Comparison of ENCODE assay signal across 18 cellular contexts in the genomic region with DNA sequence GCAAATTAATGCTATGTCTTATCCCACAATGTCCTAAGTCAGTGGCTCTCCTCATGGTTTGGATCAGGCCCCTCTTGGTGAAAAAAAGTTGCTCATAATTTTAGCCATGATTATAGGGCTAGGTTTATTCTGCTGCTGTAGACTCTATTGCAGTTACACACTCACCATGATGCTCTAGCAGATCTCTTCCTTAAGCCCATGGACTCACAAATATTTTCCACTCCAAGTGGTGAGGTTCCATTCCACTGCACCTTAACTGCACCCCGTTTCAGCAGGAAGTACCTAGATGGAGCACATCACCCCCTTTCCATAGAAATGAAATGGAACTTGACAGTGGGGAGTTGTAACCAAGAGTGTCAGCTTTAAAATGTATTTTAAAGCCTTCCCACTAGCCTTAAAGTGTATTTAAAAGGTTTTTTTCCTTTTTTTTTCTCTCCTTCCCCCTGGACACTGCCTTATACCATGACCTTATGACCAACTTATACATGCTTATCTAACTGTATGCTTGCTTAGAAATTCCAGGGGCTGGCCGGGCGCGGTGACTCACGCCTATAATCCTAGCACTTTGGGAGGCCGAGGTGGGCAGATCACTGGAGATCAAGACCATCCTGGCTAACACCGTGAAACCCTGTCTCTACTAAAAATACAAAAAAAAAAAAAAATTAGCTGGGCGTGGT. TPM values are rescaled to one million over a fixed set of nuclear protein-coding genes. Genes with fewer than 3 reads are reported as not detected.
DNase-seq lines count a peak whose midpoint lies in the region; ATAC-seq, FAIRE-seq and TF ChIP-seq lines count a peak whose summit lies in the region.
"Had no signal": no experiment of that assay in that cellular context is flagged by ENCODE, and none has a peak within 500 bp of the region (broad histone marks: within the 10 kb centered on the region; RNA-seq: fewer than 3 reads in every experiment).

No MANE protein-coding gene starts in this region.

- 4% methylated on average over 8 of the region's 8 CpGs for WGBS in HepG2 (ENCODE audit: low lambda C conversion rate)
- 92% methylated on average over 8 of the region's 8 CpGs for WGBS in right lobe of liver (ENCODE audit: insufficient coverage, low coverage, low lambda C conversion rate, missing lambda C conversion rate)

- CTCF ChIA-PET in HepG2 (lab: Yijun Ruan, JAX; ENCODE audit: low intra/inter-chr PET ratio, low total read pairs) = no interaction called here

- no peak overlapping the region; the same call in 1 of the 2 replicates for H3K9ac ChIP-seq in HepG2 (ENCODE audit: insufficient read depth, low read depth, low read length)

- TF ChIP-seq CTCF in HepG2 (CRISPR knock-in tag; IDR thresholded peaks at IDR 0.05) (no peak), right lobe of liver (IDR thresholded peaks at IDR 0.05) (no peak)

- H3K4me3 ChIP-seq in HepG2 (replicated peaks in 1 of 3; ENCODE audit: insufficient read depth in 1 of 3, low read depth in 2 of 3, low read length in 3 of 3) (peak overlapping the region in 1 of 3 experiments; percentile 58; a peak in 3 of 6 replicates), right lobe of liver (no peak overlapping the region), SJCRH30 (no peak overlapping the region)

- H3K27ac Mint-ChIP-seq in stimulated activated naive CD8-positive, alpha-beta T cell treated with anti-CD3 and anti-CD28 coated beads, Interleukin-15, amount 100 ng/mL, for 72 hours = no peak overlapping the region

- TF ChIP-seq EP300 in HepG2 (IDR thresholded peaks at IDR 0.05; ENCODE audit: low read depth in 2 of 2, low read length in 2 of 2) (peak in 1 of 2 experiments; percentile 43; a peak in 1 of 4 replicates), HepG2 (CRISPR knock-in tag; IDR thresholded peaks at IDR 0.05; ENCODE audit: borderline replicate concordance) (no peak)

- no peaks in the 10 kb centered on the region for H3K27me3 Mint-ChIP-seq in stimulated activated naive CD8-positive, alpha-beta T cell treated with anti-CD3 and anti-CD28 coated beads, Interleukin-15, amount 100 ng/mL, for 72 hours

- ATAC-seq in HepG2 = peak; percentile 87
- ATAC-seq in right lobe of liver = no peak
- no peak for ATAC-seq in HG02642 (IDR thresholded peaks at IDR 0.05; ENCODE audit: poor library complexity, unreplicated experiment)
- no peak for ATAC-seq in stimulated activated naive CD8-positive, alpha-beta T cell treated with anti-CD3 and anti-CD28 coated beads, Interleukin-15, amount 100 ng/mL, for 72 hours

- H3K27ac ChIP-seq in HepG2 (ENCODE audit: extremely low read length, insufficient read depth, low read length) (peak overlapping the region; percentile 33), right lobe of liver (no peak overlapping the region), SJCRH30 (peak overlapping the region; percentile 40)
- H3K27ac ChIP-seq: C4-2B had no signal

- peaks cover 7% of the 10 kb centered on the region for H3K4me1 Mint-ChIP-seq in stimulated activated naive CD8-positive, alpha-beta T cell treated with anti-CD3 and anti-CD28 coated beads, Interleukin-15, amount 100 ng/mL, for 72 hours

- in situ Hi-C loops in HepG2 (cut with HindIII; ENCODE audit: extremely low pct_ligation_motif_present, low pct_unique_long_range_greater_than_20kb) = no loop called here

- FAIRE-seq in HepG2 (lab: Jason Lieb, UNC) = no peak
- FAIRE-seq: G401.6, GM12891 had no signal

- no peaks in the 10 kb centered on the region for H3K9me3 Mint-ChIP-seq in stimulated activated naive CD8-positive, alpha-beta T cell treated with anti-CD3 and anti-CD28 coated beads, Interleukin-15, amount 100 ng/mL, for 72 hours

- peak; percentile 78 for DNase-seq in HepG2 (ENCODE audit: low spot score)
- DNase-seq in right lobe of liver = no peak
- peak; percentile 61 to 68 for DNase-seq in SJCRH30
- peak; percentile 64 for DNase-seq in iris pigment epithelial cell (ENCODE audit: low read depth)
- DNase-seq in stimulated activated naive CD8-positive, alpha-beta T cell treated with anti-CD3 and anti-CD28 coated beads, Interleukin-15, amount 100 ng/mL, for 72 hours = no peak
- no peak for DNase-seq in NCI-H146 treated with DMSO at 0.1 percent for 48 hours (lab: John Stamatoyannopoulos, UW; ENCODE audit: unreplicated experiment)
- DNase-seq in COR-L47 (lab: John Stamatoyannopoulos, UW) = no peak
- DNase-seq: 8988T, DMS79, H7, NCI-H1048, NCI-H146, NCI-H345, SHP77 treated with DMSO at 0.1 percent for 48 hours had no signal

- H3K4me3 Mint-ChIP-seq in stimulated activated naive CD8-positive, alpha-beta T cell treated with anti-CD3 and anti-CD28 coated beads, Interleukin-15, amount 100 ng/mL, for 72 hours = no peak overlapping the region

- TF ChIP-seq RAD21 in HepG2 (CRISPR knock-in tag; IDR thresholded peaks at IDR 0.05) = no peak

- TF ChIP-seq POLR2A in HepG2 (IDR thresholded peaks at IDR 0.05; ENCODE audit: insufficient read depth in 1 of 2, low read depth in 2 of 2, low read length in 2 of 2) (no peak), right lobe of liver (IDR thresholded peaks at IDR 0.05) (no peak)

- H2AFZ ChIP-seq in HepG2 (ENCODE audit: low read length) = no peak overlapping the region

- no TSS peak for BruUV-seq in HepG2 (replicated peaks; lab: Mats Ljungman, UMichigan)

- peak overlapping the region; percentile 88 for H3K4me2 ChIP-seq in HepG2 (ENCODE audit: low read depth, low read length)

- intact Hi-C loops in HepG2 (cut with micrococcal nuclease; ENCODE audit: unreplicated experiment) = no loop called here
- intact Hi-C loops in right lobe of liver (cut with DNase I) = no loop called here

- POLR2A ChIA-PET in HepG2 (lab: Yijun Ruan, JAX) = interaction anchor here (0.7 to 1.9 kb wide), 3 partner anchors 8 to 298 kb away, joined by 3 to 6 read pairs (median 4); no protein-coding TSS in a partner anchor

- H3K36me3 ChIP-seq in HepG2 (replicated peaks in 1 of 2; ENCODE audit: control insufficient read depth in 1 of 2, insufficient read depth in 2 of 2, low read length in 2 of 2) = no peaks in the 10 kb centered on the region
- no peaks in the 10 kb centered on the region for H3K36me3 ChIP-seq in right lobe of liver
- peaks cover under 1% of the 10 kb centered on the region; the same call in 1 of the 2 replicates for H3K36me3 ChIP-seq in SJCRH30

- no peaks in the 10 kb centered on the region for H3K79me2 ChIP-seq in HepG2 (ENCODE audit: insufficient read depth, low read length)

- H3K27me3 ChIP-seq in HepG2 (ENCODE audit: control insufficient read depth in 1 of 2, insufficient read depth in 2 of 2, low read length in 2 of 2) = no peaks in the 10 kb centered on the region
- H3K27me3 ChIP-seq in right lobe of liver = no peaks in the 10 kb centered on the region
- no peaks in the 10 kb centered on the region for H3K27me3 ChIP-seq in SJCRH30

- H3K9me3 ChIP-seq in HepG2 (ENCODE audit: low read length) (no peaks in the 10 kb centered on the region), right lobe of liver (no peaks in the 10 kb centered on the region), SJCRH30 (replicated peaks) (peaks cover 3% of the 10 kb centered on the region; the same call in 1 of the 2 replicates)

- no peaks in the 10 kb centered on the region for H4K20me1 ChIP-seq in HepG2 (ENCODE audit: insufficient read depth, low read length)

- H3K4me1 ChIP-seq in HepG2 (ENCODE audit: insufficient read depth, low read length) (peaks cover 45% of the 10 kb centered on the region), right lobe of liver (peaks cover 0 to 15% (median 6%) of the 10 kb centered on the region in 4 donors), SJCRH30 (peaks cover 22% of the 10 kb centered on the region)

TF ChIP-seq in HepG2, 621 proteins besides CTCF, POLR2A, EP300 and RAD21 (continues in another document):
- TF ChIP-seq, protein P1, sequence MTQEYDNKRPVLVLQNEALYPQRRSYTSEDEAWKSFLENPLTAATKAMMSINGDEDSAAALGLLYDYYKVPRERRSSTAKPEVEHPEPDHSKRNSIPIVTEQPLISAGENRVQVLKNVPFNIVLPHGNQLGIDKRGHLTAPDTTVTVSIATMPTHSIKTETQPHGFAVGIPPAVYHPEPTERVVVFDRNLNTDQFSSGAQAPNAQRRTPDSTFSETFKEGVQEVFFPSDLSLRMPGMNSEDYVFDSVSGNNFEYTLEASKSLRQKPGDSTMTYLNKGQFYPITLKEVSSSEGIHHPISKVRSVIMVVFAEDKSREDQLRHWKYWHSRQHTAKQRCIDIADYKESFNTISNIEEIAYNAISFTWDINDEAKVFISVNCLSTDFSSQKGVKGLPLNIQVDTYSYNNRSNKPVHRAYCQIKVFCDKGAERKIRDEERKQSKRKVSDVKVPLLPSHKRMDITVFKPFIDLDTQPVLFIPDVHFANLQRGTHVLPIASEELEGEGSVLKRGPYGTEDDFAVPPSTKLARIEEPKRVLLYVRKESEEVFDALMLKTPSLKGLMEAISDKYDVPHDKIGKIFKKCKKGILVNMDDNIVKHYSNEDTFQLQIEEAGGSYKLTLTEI (CRISPR knock-in tag; conservative IDR thresholded peaks at IDR 0.05) = no peak

RNA-seq across cellular contexts. Expression of gene TIGD2, which starts 10.5 kb away (rescaled TPM):
- total RNA-seq in HepG2 (2016; rRNA removed; fragmentation: Illumina TruSeq; extraction: Trizol) (15.5 and 16.7 TPM in 2 replicates), right lobe of liver (10 to 100 TPM in 5 of 6 experiments, 1 to 10 TPM in 1; 8.5 to 16.8 (median 13.8) TPM)
- 1.9 and 2.5 TPM in 2 replicates for total RNA-seq in HepG2 (2016; cell fraction: cytosol; rRNA removed; fragmentation: Illumina TruSeq; extraction: Trizol; ENCODE audit: low read depth)
- total RNA-seq in HepG2 (2016; cell fraction: insoluble cytoplasmic fraction; rRNA removed; fragmentation: Illumina TruSeq; extraction: Trizol) = 14.8 and 17.2 TPM in 2 replicates
- total RNA-seq in HepG2 (2016; cell fraction: membrane; rRNA removed; fragmentation: Illumina TruSeq; extraction: Trizol) = 9.3 and 10.2 TPM in 2 replicates
- 21.2 and 23.1 TPM in 2 replicates for total RNA-seq in HepG2 (2016; cell fraction: nucleus; rRNA removed; fragmentation: Illumina TruSeq; extraction: Trizol)
- 3.1 and 3.8 TPM in 2 replicates for polyA plus RNA-seq in HepG2 (2011; rRNA removed)
- polyA plus RNA-seq in HepG2 (2011; cell fraction: cytosol; rRNA removed) = 1.9 and 2.8 TPM in 2 replicates
- polyA plus RNA-seq in HepG2 (2011; cell fraction: nucleus; rRNA removed) = 4.5 and 5.1 TPM in 2 replicates
- polyA plus RNA-seq in HepG2 (2012) = 5.9 and 7.7 TPM in 2 replicates
- polyA plus RNA-seq in HepG2 (2016; cell fraction: cytosol; fragmentation: Illumina TruSeq; extraction: Trizol; ENCODE audit: low read depth) = 1.2 TPM in 2 replicates
- polyA plus RNA-seq in HepG2 (2016; cell fraction: insoluble cytoplasmic fraction; fragmentation: Illumina TruSeq; extraction: Trizol; ENCODE audit: low read depth) = 11.5 and 12.0 TPM in 2 replicates
- 3.6 and 4.8 TPM in 2 replicates for polyA plus RNA-seq in HepG2 (2016; cell fraction: membrane; fragmentation: Illumina TruSeq; extraction: Trizol; ENCODE audit: low read depth)
- 11.2 and 11.6 TPM in 2 replicates for polyA plus RNA-seq in HepG2 (2016; cell fraction: nucleus; fragmentation: Illumina TruSeq; extraction: Trizol; ENCODE audit: insufficient read depth, low read depth)
- polyA minus RNA-seq in HepG2 (2011; rRNA and poly(A)+ RNA removed; ENCODE audit: low replicate concordance) = 2.8 and 5.2 TPM in 2 replicates
- polyA minus RNA-seq in HepG2 (2011; cell fraction: cytosol; rRNA and poly(A)+ RNA removed) = 6.3 and 8.1 TPM in 2 replicates
- 37.7 and 39.1 TPM in 2 replicates for polyA minus RNA-seq in HepG2 (2011; cell fraction: nucleus; rRNA and poly(A)+ RNA removed)
- 34.6 and 36.4 TPM in 2 replicates for total RNA-seq in SJCRH30 (2014; rRNA removed; shearing (Covaris generic))

Comparison
In these comparisons a context has a peak if more than half of its experiments do, and no peak if none do; other contexts are left out.
1. DNase-seq: peak in HepG2 (single experiment), SJCRH30 (2 of 2) and iris pigment epithelial cell (single experiment); none in right lobe of liver (0 of 3), stimulated activated naive CD8-positive, alpha-beta T cell treated with anti-CD3 and anti-CD28 coated beads, Interleukin-15, amount 100 ng/mL, for 72 hours (0 of 2), NCI-H146 treated with DMSO at 0.1 percent for 48 hours (single experiment) and COR-L47 (single experiment).
2. H3K27ac ChIP-seq: peak in HepG2 (single experiment) and SJCRH30 (single experiment); none in right lobe of liver (0 of 3).